In the genomic region with DNA sequence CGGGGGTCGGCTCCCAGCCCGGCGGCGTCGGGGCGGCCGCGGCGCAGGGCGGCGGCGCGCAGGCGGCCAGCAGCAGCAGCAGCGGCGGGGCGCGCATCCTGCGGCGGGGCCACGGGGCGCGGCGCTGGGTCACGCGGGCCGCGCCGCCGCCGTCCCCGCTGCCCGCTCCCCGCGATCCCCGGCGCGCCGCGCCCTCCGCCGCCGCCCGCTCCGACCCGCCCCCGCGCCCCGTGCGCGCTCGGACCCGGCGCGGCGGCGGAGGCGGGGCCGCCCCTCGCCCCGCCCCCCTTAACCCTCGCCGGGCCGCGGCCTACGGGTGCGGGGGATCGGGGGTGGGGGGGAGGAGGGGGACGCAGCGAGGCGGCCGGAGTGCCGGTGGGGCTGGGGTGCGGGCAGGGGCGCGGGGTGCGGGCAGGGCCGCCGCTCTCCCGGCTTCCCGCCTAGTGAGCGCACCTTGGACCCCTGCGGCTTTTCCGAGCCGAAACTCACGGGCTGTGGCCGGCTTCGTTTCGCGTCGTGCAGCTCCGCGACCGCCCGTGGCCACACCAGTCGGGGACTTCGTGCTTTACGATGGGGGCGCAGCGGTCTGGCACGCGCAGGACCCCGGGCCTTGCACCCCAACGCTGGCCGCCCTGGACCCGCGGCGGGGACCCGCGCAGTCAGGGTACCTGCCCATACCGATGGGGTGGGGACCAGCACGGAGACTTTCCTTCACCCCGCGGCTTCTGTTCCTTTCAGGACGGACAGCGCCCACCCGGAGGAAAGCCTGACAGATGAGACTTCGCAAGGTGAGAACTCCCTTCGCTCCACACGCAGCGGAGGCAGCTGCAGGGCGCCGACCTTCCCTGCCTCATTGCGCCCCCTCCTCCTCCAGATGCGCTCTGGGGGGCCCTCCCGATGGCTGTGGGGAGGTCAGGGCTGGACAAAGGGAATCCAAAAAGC, we compare ENCODE assay signal across 7 cellular contexts. TPM values are rescaled to one million over a fixed set of nuclear protein-coding genes. Genes with fewer than 3 reads are reported as not detected.
A peak's percentile ranks its signal among the peaks of the same experiment; 100 is the strongest.
DNase-seq lines count a peak whose midpoint lies in the region; ATAC-seq and TF ChIP-seq lines count a peak whose summit lies in the region.

A gene (minus strand): TSS at position 217 of the 942 bp plus-strand sequence. CDS start 120 bp downstream, at position 97.

- peaks cover 40% of the 10 kb centered on the region for H3K27me3 ChIP-seq in SJSA1 (replicated peaks)

- peaks cover 2% of the 10 kb centered on the region; the same call in 1 of the 2 replicates for H3K9me3 ChIP-seq in SJSA1 (replicated peaks)

- peak within 1 kb of the TSS; percentile 41 for H3K4me3 ChIP-seq in GM12865 (ENCODE audit: low read depth, low read length)
- H3K4me3 ChIP-seq in SJSA1: peak within 1 kb of the TSS; percentile 33
- H3K4me3 ChIP-seq in fibroblast of villous mesenchyme (ENCODE audit: low read depth, low read length): peak within 1 kb of the TSS; percentile 53

- H3K27ac ChIP-seq in SJSA1: no peak within 1 kb of the TSS

- no peaks in the 10 kb centered on the region for H3K36me3 ChIP-seq in SJSA1

- DNase-seq in GM12865 (ENCODE audit: low read depth) (no peak), SJSA1 (ENCODE audit: low read depth in 1 of 2, low spot score in 2 of 2) (no peak), fibroblast of villous mesenchyme (ENCODE audit: low read depth) (no peak), retina (peak; percentile 49), SW480 (ENCODE audit: low spot score) (no peak), mesenteric fat pad (ENCODE audit: low spot score) (no peak)

- ATAC-seq in GM18907 (IDR thresholded peaks at IDR 0.05; ENCODE audit: unreplicated experiment): no peak

- peaks cover 18% of the 10 kb centered on the region for H3K4me1 ChIP-seq in SJSA1 (replicated peaks)

- no peak for TF ChIP-seq CTCF in GM12865 (IDR thresholded peaks at IDR 0.05; ENCODE audit: insufficient read depth, low read depth, low read length, missing control alignments)
- TF ChIP-seq CTCF in fibroblast of villous mesenchyme (IDR thresholded peaks at IDR 0.05; ENCODE audit: insufficient read depth, low read depth, low read length): no peak

RNA-seq across cellular contexts. Expression of the gene that starts here (rescaled TPM):
- total RNA-seq in SJSA1 (2014; rRNA removed; shearing (Covaris generic)): 0.50 and 0.76 TPM in 2 replicates
- total RNA-seq in fibroblast of villous mesenchyme: 0.43 and 2.6 TPM in 2 replicates
- total RNA-seq in mesenteric fat pad: 2.9 TPM
